10 cellular contexts compared by ENCODE assay signal in genomic region chr5:109191153-109191558, GRCh38.
A peak's percentile ranks its signal among the peaks of the same experiment; 100 is the strongest.
DNase-seq lines count a peak whose midpoint lies in the region; ATAC-seq and TF ChIP-seq lines count a peak whose summit lies in the region.
"Had no signal": no experiment of that assay in that cellular context is flagged by ENCODE, and none has a peak within 500 bp of the region (broad histone marks: within the 10 kb centered on the region; RNA-seq: fewer than 3 reads in every experiment).

No MANE protein-coding gene starts in this region.

- POLR2A ChIA-PET in activated CD4-positive, alpha-beta memory T cell treated with anti-CD3 and anti-CD28 coated beads, Interleukin-2, amount 10 ng/mL, durations not matched to agents 7 days and 5 days (lab: Charles Lee) = no interaction called here

- no peaks in the 10 kb centered on the region for H3K36me3 Mint-ChIP-seq in activated CD4-positive, alpha-beta memory T cell treated with anti-CD3 and anti-CD28 coated beads, Interleukin-2, amount 10 ng/mL, durations not matched to agents 7 days and 5 days (ENCODE audit: low read depth)
- H3K36me3 Mint-ChIP-seq in mesothelial cell of epicardium = peaks cover 7% of the 10 kb centered on the region

- ATAC-seq in HG02884 (IDR thresholded peaks at IDR 0.05; ENCODE audit: unreplicated experiment) = peak; percentile 71
- peak; percentile 78 for ATAC-seq in omental fat pad (ENCODE audit: low FRiP score)

- peak overlapping the region; percentile 50 for H3K27ac Mint-ChIP-seq in activated CD4-positive, alpha-beta memory T cell treated with anti-CD3 and anti-CD28 coated beads, Interleukin-2, amount 10 ng/mL, durations not matched to agents 7 days and 5 days
- H3K27ac Mint-ChIP-seq in mesothelial cell of epicardium = no peak overlapping the region

- peak; percentile 11 for DNase-seq in DMS53 (lab: John Stamatoyannopoulos, UW)
- no peak for DNase-seq in DMS53 treated with DMSO at 0.1 percent for 48 hours (lab: John Stamatoyannopoulos, UW; ENCODE audit: unreplicated experiment)
- DNase-seq in activated CD4-positive, alpha-beta memory T cell treated with anti-CD3 and anti-CD28 coated beads, Interleukin-2, amount 10 ng/mL, durations not matched to agents 7 days and 5 days = peak; percentile 52
- DNase-seq in omental fat pad (ENCODE audit: low spot score) = no peak
- DNase-seq in mesothelial cell of epicardium (ENCODE audit: low spot score in 2 of 2, unreplicated experiment in 2 of 2) = no peak
- DNase-seq in ecto neural progenitor cell (ENCODE audit: low spot score) = no peak
- DNase-seq in amniotic stem cell (lab: John Stamatoyannopoulos, UW) = no peak
- DNase-seq: effector CD8-positive, alpha-beta T cell; NCI-H2081 treated with DMSO at 0.1 percent for 48 hours had no signal

- H3K27me3 Mint-ChIP-seq in activated CD4-positive, alpha-beta memory T cell treated with anti-CD3 and anti-CD28 coated beads, Interleukin-2, amount 10 ng/mL, durations not matched to agents 7 days and 5 days = no peaks in the 10 kb centered on the region
- peaks cover 23% of the 10 kb centered on the region for H3K27me3 Mint-ChIP-seq in mesothelial cell of epicardium (ENCODE audit: low read depth)

- CTCF ChIA-PET in activated CD4-positive, alpha-beta memory T cell treated with anti-CD3 and anti-CD28 coated beads, Interleukin-2, amount 10 ng/mL, durations not matched to agents 7 days and 5 days (lab: Charles Lee) = no interaction called here

- H3K9me3 Mint-ChIP-seq in activated CD4-positive, alpha-beta memory T cell treated with anti-CD3 and anti-CD28 coated beads, Interleukin-2, amount 10 ng/mL, durations not matched to agents 7 days and 5 days = no peaks in the 10 kb centered on the region
- no peaks in the 10 kb centered on the region for H3K9me3 Mint-ChIP-seq in mesothelial cell of epicardium

- peaks cover 21% of the 10 kb centered on the region for H3K4me1 Mint-ChIP-seq in activated CD4-positive, alpha-beta memory T cell treated with anti-CD3 and anti-CD28 coated beads, Interleukin-2, amount 10 ng/mL, durations not matched to agents 7 days and 5 days
- peaks cover 8% of the 10 kb centered on the region for H3K4me1 Mint-ChIP-seq in mesothelial cell of epicardium

- H3K4me3 Mint-ChIP-seq in activated CD4-positive, alpha-beta memory T cell treated with anti-CD3 and anti-CD28 coated beads, Interleukin-2, amount 10 ng/mL, durations not matched to agents 7 days and 5 days = no peak overlapping the region
- no peak overlapping the region for H3K4me3 Mint-ChIP-seq in mesothelial cell of epicardium

- TF ChIP-seq CTCF in omental fat pad (IDR thresholded peaks at IDR 0.05) = no peak
- no peak for TF ChIP-seq CTCF in mesothelial cell of epicardium (IDR thresholded peaks at IDR 0.05; ENCODE audit: unreplicated experiment)

Comparison
In these comparisons a context has a peak if more than half of its experiments do, and no peak if none do; other contexts are left out.
1. DNase-seq: peak in DMS53 (single experiment) and activated CD4-positive, alpha-beta memory T cell treated with anti-CD3 and anti-CD28 coated beads, Interleukin-2, amount 10 ng/mL, durations not matched to agents 7 days and 5 days (single experiment); none in DMS53 treated with DMSO at 0.1 percent for 48 hours (single experiment), omental fat pad (single experiment), mesothelial cell of epicardium (0 of 2), ecto neural progenitor cell (single experiment) and amniotic stem cell (single experiment).